ENCODE assay signal across 26 cellular contexts in genomic region chr4:135670548-135670947, GRCh38.
"Had no signal": no experiment of that assay in that cellular context is flagged by ENCODE, and none has a peak within 500 bp of the region (broad histone marks: within the 10 kb centered on the region; RNA-seq: fewer than 3 reads in every experiment).

No MANE protein-coding gene starts in this region.

- H3K27me3 ChIP-seq: adrenal gland, ascending aorta, brain microvascular endothelial cell, spleen had no signal

- H3K36me3 Mint-ChIP-seq: activated naive CD8-positive, alpha-beta T cell; mesothelial cell of epicardium; naive thymus-derived CD8-positive, alpha-beta T cell; type B pancreatic cell had no signal

- DNase-seq: activated CD4-positive, alpha-beta T cell treated with anti-CD3 and anti-CD28 coated beads for 1 hour; activated CD4-positive, alpha-beta T cell treated with anti-CD3 and anti-CD28 coated beads, Interleukin-2, amount 50 U/mL, for 1 hour; activated CD8-positive, alpha-beta T cell treated with anti-CD3 and anti-CD28 coated beads, Interleukin-2, amount 10 ng/mL, durations not matched to agents 7 days and 5 days; adrenal gland; brain microvascular endothelial cell; caudate nucleus; effector CD8-positive, alpha-beta T cell; foreskin melanocyte; glutamatergic neuron; hippocampal formation; kidney glomerular epithelial cell; left ventricle myocardium inferior; mammary epithelial cell; naive thymus-derived CD8-positive, alpha-beta T cell; spleen; stimulated activated CD4-positive, alpha-beta T cell treated with anti-CD3 and anti-CD28 coated beads, Interleukin-4, amount 100 ng/mL, for 1 hour; stimulated activated naive CD4-positive, alpha-beta T cell treated with Interleukin-2 at 50 U/mL for 16 hours had no signal

- H3K27ac ChIP-seq: adrenal gland, ascending aorta, brain microvascular endothelial cell, left ventricle myocardium inferior, prostate gland, spleen, thoracic aorta, VCaP had no signal

- H3K4me1 ChIP-seq: adrenal gland, ascending aorta, prostate gland, spleen had no signal

- H3K4me1 Mint-ChIP-seq: mesothelial cell of epicardium; naive thymus-derived CD8-positive, alpha-beta T cell had no signal

- H3K27me3 Mint-ChIP-seq: activated naive CD8-positive, alpha-beta T cell; dendritic cell treated with granulocyte-macrophage colony-stimulating factor and Interleukin-4, amounts not matched to agents 40 ng/mL and 50 ng/mL, for 4 days; naive thymus-derived CD8-positive, alpha-beta T cell; type B pancreatic cell had no signal

- H3K9me3 ChIP-seq: ascending aorta, left ventricle myocardium inferior, prostate gland, spleen, thoracic aorta had no signal

- H3K27ac Mint-ChIP-seq: activated CD8-positive, alpha-beta T cell treated with anti-CD3 and anti-CD28 coated beads, Interleukin-2, amount 10 ng/mL, durations not matched to agents 7 days and 5 days; activated naive CD8-positive, alpha-beta T cell; dendritic cell treated with granulocyte-macrophage colony-stimulating factor and Interleukin-4, amounts not matched to agents 40 ng/mL and 50 ng/mL, for 4 days; mesothelial cell of epicardium; naive thymus-derived CD8-positive, alpha-beta T cell; T-helper 2 cell treated with Interferon-gamma antibody and Interleukin-4, amounts not matched to agents 5 μg/mL and 100 μg/mL, for 36 hours; type B pancreatic cell had no signal

- H3K4me3 Mint-ChIP-seq: activated CD8-positive, alpha-beta T cell treated with anti-CD3 and anti-CD28 coated beads, Interleukin-2, amount 10 ng/mL, durations not matched to agents 7 days and 5 days; activated naive CD8-positive, alpha-beta T cell; dendritic cell treated with granulocyte-macrophage colony-stimulating factor and Interleukin-4, amounts not matched to agents 40 ng/mL and 50 ng/mL, for 4 days; mesothelial cell of epicardium; naive thymus-derived CD8-positive, alpha-beta T cell; T-helper 2 cell treated with Interferon-gamma antibody and Interleukin-4, amounts not matched to agents 5 μg/mL and 100 μg/mL, for 36 hours; type B pancreatic cell had no signal

- H3K9me3 Mint-ChIP-seq: dendritic cell treated with granulocyte-macrophage colony-stimulating factor and Interleukin-4, amounts not matched to agents 40 ng/mL and 50 ng/mL, for 4 days; mesothelial cell of epicardium; type B pancreatic cell had no signal

- H3K4me3 ChIP-seq: adrenal gland, ascending aorta, left ventricle myocardium inferior, prostate gland, spleen, thoracic aorta had no signal

- H3K36me3 ChIP-seq: adrenal gland, ascending aorta, brain microvascular endothelial cell, left ventricle myocardium inferior, prostate gland, spleen, thoracic aorta had no signal
